Comparison of ENCODE assay signal across 8 cellular contexts in the genomic region with DNA sequence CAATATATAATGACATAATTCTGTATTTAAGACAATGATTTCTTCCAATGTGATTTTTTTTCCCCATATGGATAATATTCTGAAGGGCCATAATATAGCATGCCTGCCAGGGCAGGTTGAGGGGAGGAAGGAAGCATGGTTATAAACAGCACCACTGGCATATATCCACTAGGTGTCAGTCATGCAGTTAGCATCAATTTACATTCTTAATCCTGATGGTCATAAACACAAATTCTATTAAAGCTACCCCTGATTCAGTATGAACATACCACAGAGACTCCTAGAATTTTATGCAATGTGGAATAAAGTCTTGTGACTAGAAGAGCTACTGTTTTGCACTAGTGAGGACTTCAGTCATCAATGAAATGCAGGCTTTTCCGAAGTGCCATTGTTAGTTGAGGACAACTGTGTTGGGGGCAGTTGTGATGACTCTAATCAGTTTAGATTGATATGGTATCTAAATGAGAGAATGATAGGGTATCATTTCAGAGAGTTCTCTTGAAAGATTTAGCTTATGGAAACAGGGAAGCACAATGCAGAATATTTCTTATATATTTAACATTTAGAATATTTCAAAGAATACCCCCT.
DNase-seq lines count a peak whose midpoint lies in the region; ATAC-seq, FAIRE-seq and TF ChIP-seq lines count a peak whose summit lies in the region.

No MANE protein-coding gene starts in this region.

- no peak overlapping the region for H3K9ac ChIP-seq in kidney (ENCODE audit: low read length in 2 of 2)

- peak; percentile 66 for FAIRE-seq in kidney (lab: Jason Lieb, UNC)

- no peak overlapping the region for H3K27ac Mint-ChIP-seq in activated naive CD4-positive, alpha-beta T cell treated with anti-CD3 and anti-CD28 coated beads for 36 hours

- H3K4me3 ChIP-seq in body of pancreas (no peak overlapping the region), kidney (ENCODE audit: low read length in 2 of 2) (no peak overlapping the region), testis (no peak overlapping the region)

- no peaks in the 10 kb centered on the region for H3K27me3 ChIP-seq in body of pancreas
- H3K27me3 ChIP-seq in testis: no peaks in the 10 kb centered on the region

- H3K9me3 ChIP-seq in body of pancreas (no peaks in the 10 kb centered on the region), kidney (ENCODE audit: control insufficient read depth in 1 of 2, low read length in 2 of 2) (no peaks in the 10 kb centered on the region), testis (no peaks in the 10 kb centered on the region)

- H3K27me3 Mint-ChIP-seq in activated naive CD4-positive, alpha-beta T cell treated with anti-CD3 and anti-CD28 coated beads for 36 hours (ENCODE audit: low read depth): peaks cover 13% of the 10 kb centered on the region

- CTCF ChIA-PET in activated naive CD4-positive, alpha-beta T cell treated with anti-CD3 and anti-CD28 coated beads for 36 hours (lab: Charles Lee): interaction anchor here (0.6 to 1.4 kb wide), 11 partner anchors 21 to 826 kb away, joined by 3 to 5 read pairs (median 3); no protein-coding TSS in a partner anchor

- no peaks in the 10 kb centered on the region for H3K9me3 Mint-ChIP-seq in activated naive CD4-positive, alpha-beta T cell treated with anti-CD3 and anti-CD28 coated beads for 36 hours

- peak; percentile 25 to 95 (median 89) for TF ChIP-seq CTCF in body of pancreas (IDR thresholded peaks at IDR 0.05)
- TF ChIP-seq CTCF in kidney (IDR thresholded peaks at IDR 0.05; ENCODE audit: borderline replicate concordance, extremely low read depth, insufficient read depth): peak; percentile 76
- peak; percentile 52 to 65 (median 58) for TF ChIP-seq CTCF in testis (IDR thresholded peaks at IDR 0.05)

- peak; percentile 31 for DNase-seq in activated naive CD4-positive, alpha-beta T cell treated with anti-CD3 and anti-CD28 coated beads for 36 hours
- no peak for DNase-seq in activated naive CD4-positive, alpha-beta T cell (lab: John Stamatoyannopoulos, UW)
- DNase-seq in HS-5 (ENCODE audit: low read depth): peak; percentile 53
- DNase-seq in NCI-H748 treated with DMSO at 0.1 percent for 48 hours (lab: John Stamatoyannopoulos, UW): peak; percentile 76
- peak; percentile 53 to 76 (median 64) for DNase-seq in body of pancreas
- DNase-seq in kidney: no peak
- peak; percentile 60 for DNase-seq in testis

- no peak for TF ChIP-seq POLR2A in body of pancreas (IDR thresholded peaks at IDR 0.05)
- no peak for TF ChIP-seq POLR2A in testis (IDR thresholded peaks at IDR 0.05)

- no peak overlapping the region for H3K4me3 Mint-ChIP-seq in activated naive CD4-positive, alpha-beta T cell treated with anti-CD3 and anti-CD28 coated beads for 36 hours

- ATAC-seq in GM21528 (IDR thresholded peaks at IDR 0.05; ENCODE audit: low FRiP score, unreplicated experiment) (peak; percentile 89), body of pancreas (peak; percentile 91)

- no peaks in the 10 kb centered on the region for H3K36me3 Mint-ChIP-seq in activated naive CD4-positive, alpha-beta T cell treated with anti-CD3 and anti-CD28 coated beads for 36 hours (ENCODE audit: low read depth)

- no peaks in the 10 kb centered on the region for H3K4me1 Mint-ChIP-seq in activated naive CD4-positive, alpha-beta T cell treated with anti-CD3 and anti-CD28 coated beads for 36 hours (ENCODE audit: low read depth)

- H3K4me1 ChIP-seq in body of pancreas (peaks cover 24% of the 10 kb centered on the region), kidney (ENCODE audit: control insufficient read depth in 1 of 2, insufficient read depth in 1 of 2, low read depth in 1 of 2, low read length in 2 of 2) (no peaks in the 10 kb centered on the region), testis (no peaks in the 10 kb centered on the region)

- WGBS in body of pancreas, 2 donors: 56 to 72% methylated on average over 1 of the region's 1 CpG
- WGBS in testis, 2 donors: 80 to 90% methylated on average over 1 of the region's 1 CpG

- H3K27ac ChIP-seq in body of pancreas (peak overlapping the region in 1 of 4 donors; percentile 65), kidney (ENCODE audit: low read depth in 2 of 2, low read length in 2 of 2) (no peak overlapping the region), testis (no peak overlapping the region)

- intact Hi-C loops in activated naive CD4-positive, alpha-beta T cell treated with anti-CD3 and anti-CD28 coated beads for 36 hours (cut with micrococcal nuclease): loop anchor here (1.0 kb wide), 4 partner anchors 592 to 826 kb away; no protein-coding TSS in a partner anchor
- intact Hi-C loops in body of pancreas (cut with DNase I) (no loop called here), kidney (cut with DNase I) (loop anchor here (10.0 kb wide), 1 partner anchor 810 kb away; no protein-coding TSS in a partner anchor), testis (cut with DNase I; ENCODE audit: low total_unique reads) (no loop called here)

- H3K36me3 ChIP-seq in body of pancreas (replicated peaks in 1 of 2; ENCODE audit: insufficient read depth in 1 of 2, low read depth in 2 of 2) (no peaks in the 10 kb centered on the region), kidney (ENCODE audit: control insufficient read depth in 1 of 2, insufficient read depth in 2 of 2, low read length in 2 of 2) (no peaks in the 10 kb centered on the region), testis (ENCODE audit: low read depth, missing control alignments) (no peaks in the 10 kb centered on the region)

Comparison
In these comparisons a context has a peak if more than half of its experiments do, and no peak if none do; other contexts are left out.
1. DNase-seq: peak in activated naive CD4-positive, alpha-beta T cell treated with anti-CD3 and anti-CD28 coated beads for 36 hours (single experiment), HS-5 (single experiment), NCI-H748 treated with DMSO at 0.1 percent for 48 hours (single experiment), body of pancreas (4 of 4) and testis (single experiment); none in activated naive CD4-positive, alpha-beta T cell (0 of 4) and kidney (single experiment).
2. intact Hi-C loops: an anchor here in activated naive CD4-positive, alpha-beta T cell treated with anti-CD3 and anti-CD28 coated beads for 36 hours (1.0 kb wide) and kidney (10.0 kb wide); none called in body of pancreas and testis.
3. Peak in every context shown above with its lines, with median percentiles within 50 percentile points of each other: CTCF ChIP-seq.